In genomic region chr7:39833865-39834634, GRCh38 we compare ENCODE assay signal across 8 cellular contexts.
A peak's percentile ranks its signal among the peaks of the same experiment; 100 is the strongest.
DNase-seq lines count a peak whose midpoint lies in the region; ATAC-seq and TF ChIP-seq lines count a peak whose summit lies in the region.
"Not testable (repeated sequence)": the region's sequence is repeated elsewhere in the genome, so short reads cannot be mapped to it uniquely, and the experiment has no call there.

No MANE protein-coding gene starts in this region.

- H3K27ac Mint-ChIP-seq in activated CD8-positive, alpha-beta T cell treated with anti-CD3 and anti-CD28 coated beads, Interleukin-2, amount 10 ng/mL, durations not matched to agents 7 days and 5 days; memory B cell; osteocyte (ENCODE audit: unreplicated experiment): not testable (repeated sequence)

- not testable (repeated sequence) for H3K4me1 Mint-ChIP-seq in activated CD8-positive, alpha-beta T cell treated with anti-CD3 and anti-CD28 coated beads, Interleukin-2, amount 10 ng/mL, durations not matched to agents 7 days and 5 days (ENCODE audit: low read depth); memory B cell; osteocyte (ENCODE audit: unreplicated experiment)

- not testable (repeated sequence) for H3K4me1 ChIP-seq in ACC112 (ENCODE audit: control insufficient read depth, insufficient read depth, low read length, unreplicated experiment); HUES64 (ENCODE audit: insufficient read depth, low read length); breast epithelium; cardiac muscle cell (ENCODE audit: low read depth)
- peaks cover 0 to 12% (median 8%) of the 10 kb centered on the region in 4 donors for H3K4me1 ChIP-seq in stomach

- H3K36me3 ChIP-seq in ACC112 (ENCODE audit: insufficient read depth, low read length); HUES64 (ENCODE audit: insufficient read depth, low read length); breast epithelium; cardiac muscle cell; stomach: not testable (repeated sequence)

- ATAC-seq in activated CD8-positive, alpha-beta T cell treated with anti-CD3 and anti-CD28 coated beads, Interleukin-2, amount 10 ng/mL, durations not matched to agents 7 days and 5 days; memory B cell (ENCODE audit: low read depth): not testable (repeated sequence)

- TF ChIP-seq EP300 in stomach (IDR thresholded peaks at IDR 0.05) = not testable (repeated sequence)

- CTCF ChIA-PET in activated CD8-positive, alpha-beta T cell treated with anti-CD3 and anti-CD28 coated beads, Interleukin-2, amount 10 ng/mL, durations not matched to agents 7 days and 5 days (lab: Charles Lee) = not testable (repeated sequence)

- H3K27me3 ChIP-seq in ACC112 (ENCODE audit: insufficient read depth, low read length) (peaks cover 36% of the 10 kb centered on the region), HUES64 (ENCODE audit: insufficient read depth, low read length) (peaks cover 48% of the 10 kb centered on the region), cardiac muscle cell (peaks cover 69% of the 10 kb centered on the region), stomach (peaks cover 0 to 45% (median 8%) of the 10 kb centered on the region in 3 donors)
- H3K27me3 ChIP-seq in breast epithelium = not testable (repeated sequence)

- not testable (repeated sequence) for TF ChIP-seq POLR2A in breast epithelium (IDR thresholded peaks at IDR 0.05); stomach (IDR thresholded peaks at IDR 0.05)

- intact Hi-C loops in breast epithelium (cut with DNase I; ENCODE audit: low total_unique reads); stomach (cut with DNase I; ENCODE audit: low total_unique reads): not testable (repeated sequence)

- TF ChIP-seq CTCF in breast epithelium (IDR thresholded peaks at IDR 0.05); cardiac muscle cell (IDR thresholded peaks at IDR 0.05; ENCODE audit: low read depth, low read length); osteocyte (IDR thresholded peaks at IDR 0.05); stomach (IDR thresholded peaks at IDR 0.05): not testable (repeated sequence)

- H3K36me3 Mint-ChIP-seq in activated CD8-positive, alpha-beta T cell treated with anti-CD3 and anti-CD28 coated beads, Interleukin-2, amount 10 ng/mL, durations not matched to agents 7 days and 5 days (ENCODE audit: low read depth); memory B cell; osteocyte (ENCODE audit: unreplicated experiment): not testable (repeated sequence)

- H3K9me3 ChIP-seq in HUES64 (ENCODE audit: insufficient read depth, low read depth, low read length); breast epithelium; cardiac muscle cell (ENCODE audit: low read depth); stomach: not testable (repeated sequence)

- H3K27ac ChIP-seq in ACC112 (ENCODE audit: low read depth, low read length); HUES64 (ENCODE audit: low read depth, low read length); breast epithelium; cardiac muscle cell; stomach: not testable (repeated sequence)

- not testable (repeated sequence) for H3K9me3 Mint-ChIP-seq in activated CD8-positive, alpha-beta T cell treated with anti-CD3 and anti-CD28 coated beads, Interleukin-2, amount 10 ng/mL, durations not matched to agents 7 days and 5 days (ENCODE audit: insufficient read depth); memory B cell; osteocyte (ENCODE audit: unreplicated experiment)

- WGBS in HUES64 = 45% methylated on average over 36 of the region's 36 CpGs
- WGBS in stomach, 5 donors = 29 to 63% (median 33%) methylated on average over 28 to 36 of the region's 36 CpGs

- not testable (repeated sequence) for H3K9ac ChIP-seq in HUES64 (ENCODE audit: low read depth, low read length)

- H2AFZ ChIP-seq in ACC112 (ENCODE audit: low read length, unreplicated experiment) = not testable (repeated sequence)

- H3K4me3 ChIP-seq in ACC112 (ENCODE audit: low read depth, low read length) = peak overlapping the region; percentile 76
- peak overlapping the region; percentile 67 for H3K4me3 ChIP-seq in HUES64 (ENCODE audit: low read length)
- peak overlapping the region in 2 of 3 donors; percentile 53 to 71 for H3K4me3 ChIP-seq in breast epithelium
- H3K4me3 ChIP-seq in cardiac muscle cell = peak overlapping the region; percentile 28
- peak overlapping the region; percentile 41 to 60 (median 52) for H3K4me3 ChIP-seq in stomach

- POLR2A ChIA-PET in activated CD8-positive, alpha-beta T cell treated with anti-CD3 and anti-CD28 coated beads, Interleukin-2, amount 10 ng/mL, durations not matched to agents 7 days and 5 days (lab: Charles Lee) = not testable (repeated sequence)

- peaks cover 47% of the 10 kb centered on the region for H3K27me3 Mint-ChIP-seq in activated CD8-positive, alpha-beta T cell treated with anti-CD3 and anti-CD28 coated beads, Interleukin-2, amount 10 ng/mL, durations not matched to agents 7 days and 5 days (ENCODE audit: low read depth)
- peaks cover 16% of the 10 kb centered on the region for H3K27me3 Mint-ChIP-seq in memory B cell
- H3K27me3 Mint-ChIP-seq in osteocyte (ENCODE audit: unreplicated experiment) = peaks cover 68% of the 10 kb centered on the region

- H3K79me2 ChIP-seq in ACC112 (ENCODE audit: control insufficient read depth, insufficient read depth, low read length, unreplicated experiment) = not testable (repeated sequence)

- DNase-seq in activated CD8-positive, alpha-beta T cell treated with anti-CD3 and anti-CD28 coated beads, Interleukin-2, amount 10 ng/mL, durations not matched to agents 7 days and 5 days; breast epithelium (ENCODE audit: low spot score in 2 of 2); cardiac muscle cell (ENCODE audit: low read depth in 1 of 2, low spot score in 1 of 2); memory B cell (ENCODE audit: low spot score in 2 of 2); osteocyte (ENCODE audit: extremely low spot score, unreplicated experiment); stomach: not testable (repeated sequence)

- peak overlapping the region; percentile 44 for H3K4me3 Mint-ChIP-seq in activated CD8-positive, alpha-beta T cell treated with anti-CD3 and anti-CD28 coated beads, Interleukin-2, amount 10 ng/mL, durations not matched to agents 7 days and 5 days
- H3K4me3 Mint-ChIP-seq in memory B cell (peak overlapping the region; percentile 50), osteocyte (ENCODE audit: unreplicated experiment) (peak overlapping the region; percentile 66)
